37 cellular contexts compared by ENCODE assay signal in the genomic region with DNA sequence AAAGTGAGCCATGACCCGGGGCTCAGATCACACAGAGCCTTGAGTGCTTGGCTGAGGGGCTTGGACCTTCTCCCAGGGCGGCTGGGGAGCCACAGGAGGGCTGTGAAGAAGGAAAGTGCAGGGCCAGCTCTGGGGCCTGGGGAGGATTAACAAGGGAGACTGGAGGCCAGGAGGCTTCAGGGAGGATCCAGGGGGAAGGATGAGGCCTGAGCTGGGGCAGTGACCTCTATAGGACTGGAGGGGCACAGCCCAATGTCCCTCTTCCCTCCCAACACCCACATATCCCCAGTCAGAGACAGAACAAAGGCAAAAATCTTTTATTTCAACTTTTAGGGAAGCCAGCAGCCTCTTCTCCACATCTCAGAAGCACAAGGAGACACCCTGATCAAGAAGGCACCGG. TPM values are rescaled to one million over a fixed set of nuclear protein-coding genes. Genes with fewer than 3 reads are reported as not detected.
A peak's percentile ranks its signal among the peaks of the same experiment; 100 is the strongest.
DNase-seq lines count a peak whose midpoint lies in the region; ATAC-seq and TF ChIP-seq lines count a peak whose summit lies in the region.
"Had no signal": no experiment of that assay in that cellular context is flagged by ENCODE, and none has a peak within 500 bp of the region (broad histone marks: within the 10 kb centered on the region; RNA-seq: fewer than 3 reads in every experiment).

No MANE protein-coding gene starts in this region.

- intact Hi-C loops in PC-3 (cut with micrococcal nuclease), result no loop called here

- peaks cover 8% of the 10 kb centered on the region; the same call in 1 of the 2 replicates for H3K4me1 ChIP-seq in PC-3 (ENCODE audit: insufficient read depth, low read length)
- no peaks in the 10 kb centered on the region for H3K4me1 ChIP-seq in endodermal cell (ENCODE audit: control insufficient read depth, insufficient read depth, low read length)

- TF ChIP-seq CTCF in PC-3 (conservative IDR thresholded peaks at IDR 0.05; ENCODE audit: low read depth, low read length), result 0 out of 2 replicates have a peak, but pooled peaks have one; percentile 17
- peak; percentile 25 for TF ChIP-seq CTCF in endodermal cell (conservative IDR thresholded peaks at IDR 0.05)
- TF ChIP-seq CTCF in progenitor cell of endocrine pancreas (IDR thresholded peaks at IDR 0.05; ENCODE audit: unreplicated experiment), result no peak

- H4K20me1 ChIP-seq in PC-3 (ENCODE audit: low read length), result no peaks in the 10 kb centered on the region

- H3K9ac ChIP-seq in PC-3 (ENCODE audit: low read length), result no peak overlapping the region
- H3K9ac ChIP-seq in endodermal cell (ENCODE audit: extremely low read depth, low read length, poor library complexity, severe bottlenecking), result no peak overlapping the region

- H3K4me3 ChIP-seq in PC-3 (ENCODE audit: low read length) (no peak overlapping the region), endodermal cell (ENCODE audit: low read length) (no peak overlapping the region)
- H3K4me3 ChIP-seq: adrenal gland, dorsolateral prefrontal cortex, gastroesophageal sphincter, GM12878, hepatocyte, lung, pancreas, Peyer's patch, smooth muscle cell, testis had no signal

- WGBS in endodermal cell (ENCODE audit: insufficient coverage in 1 of 2, insufficient read length in 1 of 2), 2 experiments, result 69 to 74% methylated on average over 3 of the region's 3 CpGs

- H3F3A ChIP-seq in PC-3 (ENCODE audit: low read length, unreplicated experiment), result no peaks in the 10 kb centered on the region

- H3K27me3 Mint-ChIP-seq in activated CD8-positive, alpha-beta memory T cell treated with anti-CD3 and anti-CD28 coated beads, Interleukin-2, amount 10 ng/mL, durations not matched to agents 7 days and 5 days, result peaks cover 13% of the 10 kb centered on the region
- H3K27me3 Mint-ChIP-seq in endodermal cell (ENCODE audit: insufficient read depth) (peaks cover 17% of the 10 kb centered on the region), progenitor cell of endocrine pancreas (peaks cover 14% of the 10 kb centered on the region)

- H3K9me2 ChIP-seq in PC-3 (replicated peaks; ENCODE audit: low read length), result no peaks in the 10 kb centered on the region

- peaks cover 12% of the 10 kb centered on the region for H3K79me2 ChIP-seq in PC-3 (ENCODE audit: low read length)

- H3K4me2 ChIP-seq in PC-3 (ENCODE audit: low read length), result no peak overlapping the region
- H3K4me2 ChIP-seq: hepatocyte, smooth muscle cell had no signal

- peaks cover 62% of the 10 kb centered on the region for H3K4me1 Mint-ChIP-seq in activated CD8-positive, alpha-beta memory T cell treated with anti-CD3 and anti-CD28 coated beads, Interleukin-2, amount 10 ng/mL, durations not matched to agents 7 days and 5 days
- peaks cover 6% of the 10 kb centered on the region for H3K4me1 Mint-ChIP-seq in endodermal cell
- peaks cover 4% of the 10 kb centered on the region for H3K4me1 Mint-ChIP-seq in progenitor cell of endocrine pancreas (ENCODE audit: low read depth)

- CTCF ChIA-PET in activated CD8-positive, alpha-beta memory T cell treated with anti-CD3 and anti-CD28 coated beads, Interleukin-2, amount 10 ng/mL, durations not matched to agents 7 days and 5 days (lab: Charles Lee), result interaction anchor here (0.7 to 2.8 kb wide), 7 partner anchors 7 to 54 kb away, joined by 3 to 39 read pairs (median 8); a partner anchor contains a TSS
- CTCF ChIA-PET in PC-3 (lab: Charles Lee), result interaction anchor here (0.6 kb wide), 1 partner anchor 101 kb away, joined by 4 read pairs; no protein-coding TSS in a partner anchor

- no peaks in the 10 kb centered on the region for H3K9me3 Mint-ChIP-seq in activated CD8-positive, alpha-beta memory T cell treated with anti-CD3 and anti-CD28 coated beads, Interleukin-2, amount 10 ng/mL, durations not matched to agents 7 days and 5 days (ENCODE audit: low read depth)
- H3K9me3 Mint-ChIP-seq in endodermal cell (no peaks in the 10 kb centered on the region), progenitor cell of endocrine pancreas (ENCODE audit: low read depth) (no peaks in the 10 kb centered on the region)
- H3K9me3 Mint-ChIP-seq: CD8-positive, alpha-beta memory T cell; naive thymus-derived CD8-positive, alpha-beta T cell; stimulated activated naive CD8-positive, alpha-beta T cell treated with anti-CD3 and anti-CD28 coated beads, Interleukin-15, Interleukin-2, amounts not matched to agents 100 ng/mL and 50 ng/mL, for 24 hours had no signal

- peak overlapping the region; percentile 40 for H3K27ac Mint-ChIP-seq in activated CD8-positive, alpha-beta memory T cell treated with anti-CD3 and anti-CD28 coated beads, Interleukin-2, amount 10 ng/mL, durations not matched to agents 7 days and 5 days
- H3K27ac Mint-ChIP-seq in endodermal cell, result no peak overlapping the region
- H3K27ac Mint-ChIP-seq in progenitor cell of endocrine pancreas, result peak overlapping the region; percentile 79
- H3K27ac Mint-ChIP-seq: stimulated activated naive CD8-positive, alpha-beta T cell treated with anti-CD3 and anti-CD28 coated beads, Interleukin-15, Interleukin-2, amounts not matched to agents 100 ng/mL and 50 ng/mL, for 24 hours had no signal

- in situ Hi-C loops in KBM-7 (cut with MboI; ENCODE audit: low pct_unique_long_range_greater_than_20kb, low sequenced_read_pairs), result no loop called here

- BruUV-seq in PC-3 (replicated peaks; lab: Mats Ljungman, UMichigan), result no TSS peak

- POLR2A ChIA-PET in PC-3 (lab: Charles Lee; ENCODE audit: unreplicated experiment), result no interaction called here

- no peak for DNase-seq in activated CD8-positive, alpha-beta memory T cell treated with anti-CD3 and anti-CD28 coated beads, Interleukin-2, amount 10 ng/mL, durations not matched to agents 7 days and 5 days
- DNase-seq in activated CD8-positive, alpha-beta memory T cell treated with anti-CD3 and anti-CD28 coated beads, Interleukin-2, amount 50 U/mL, for 48 hours, result no peak
- DNase-seq in PC-3 (no peak), endodermal cell (no peak), progenitor cell of endocrine pancreas (ENCODE audit: low spot score, unreplicated experiment) (no peak), NCI-H510A treated with DMSO at 0.1 percent for 48 hours (lab: John Stamatoyannopoulos, UW) (no peak), KBM-7 (no peak)
- DNase-seq in activated T-cell treated with anti-CD3 and anti-CD28 coated beads, Interleukin-2, amount 50 U/mL, for 48 hours, result no peak
- DNase-seq: activated CD4-positive, alpha-beta T cell treated with anti-CD3 and anti-CD28 coated beads, Interleukin-2, amount 50 U/mL, for 1 hour; activated naive CD4-positive, alpha-beta T cell treated with Interleukin-2 at 50 U/mL for 16 hours; adrenal gland; CD8-positive, alpha-beta memory T cell; dorsolateral prefrontal cortex; EL; HCEC 1CT; Kasumi-1; kidney glomerular epithelial cell; naive thymus-derived CD8-positive, alpha-beta T cell; NCI-H1417; NCI-H2029 treated with DMSO at 0.1 percent for 48 hours; NCI-H526; pancreas; Peyer's patch; SIG-M5; stimulated activated CD4-positive, alpha-beta T cell treated with anti-CD3 and anti-CD28 coated beads, Interleukin-1b, Interleukin-23, amount 100 ng/mL, for 48 hours; SW 1271; testis had no signal

- H3K9me3 ChIP-seq in PC-3 (ENCODE audit: low read length), result no peaks in the 10 kb centered on the region
- no peaks in the 10 kb centered on the region for H3K9me3 ChIP-seq in endodermal cell (ENCODE audit: control insufficient read depth, low read length)
- H3K9me3 ChIP-seq: adrenal gland, gastroesophageal sphincter, pancreas, Peyer's patch, testis had no signal

- H3K27ac ChIP-seq in PC-3 (ENCODE audit: low read length) (no peak overlapping the region), endodermal cell (ENCODE audit: low read depth, low read length) (no peak overlapping the region)
- H3K27ac ChIP-seq: adrenal gland, dorsolateral prefrontal cortex, gastroesophageal sphincter, hepatocyte, pancreas, Peyer's patch, testis had no signal

- H3K36me3 Mint-ChIP-seq in activated CD8-positive, alpha-beta memory T cell treated with anti-CD3 and anti-CD28 coated beads, Interleukin-2, amount 10 ng/mL, durations not matched to agents 7 days and 5 days, result peaks cover 25% of the 10 kb centered on the region
- H3K36me3 Mint-ChIP-seq in endodermal cell (ENCODE audit: low read depth), result peaks cover 47% of the 10 kb centered on the region
- peaks cover 7% of the 10 kb centered on the region for H3K36me3 Mint-ChIP-seq in progenitor cell of endocrine pancreas (ENCODE audit: insufficient read depth)

- ATAC-seq in activated CD8-positive, alpha-beta memory T cell treated with anti-CD3 and anti-CD28 coated beads, Interleukin-2, amount 10 ng/mL, durations not matched to agents 7 days and 5 days, result no peak
- no peak for ATAC-seq in PC-3
- ATAC-seq: gastroesophageal sphincter; GM12878; naive thymus-derived CD8-positive, alpha-beta T cell; pancreas had no signal

- H3K36me3 ChIP-seq in PC-3 (ENCODE audit: low read depth, low read length) (peaks cover 3% of the 10 kb centered on the region; the same call in 1 of the 2 replicates), endodermal cell (ENCODE audit: control insufficient read depth, insufficient read depth, low read length) (peaks cover 31% of the 10 kb centered on the region)
- H3K36me3 ChIP-seq: pancreas had no signal

- H3K4me3 Mint-ChIP-seq in activated CD8-positive, alpha-beta memory T cell treated with anti-CD3 and anti-CD28 coated beads, Interleukin-2, amount 10 ng/mL, durations not matched to agents 7 days and 5 days, result no peak overlapping the region
- no peak overlapping the region for H3K4me3 Mint-ChIP-seq in endodermal cell
- H3K4me3 Mint-ChIP-seq in progenitor cell of endocrine pancreas (ENCODE audit: low read depth), result no peak overlapping the region
- H3K4me3 Mint-ChIP-seq: stimulated activated naive CD8-positive, alpha-beta T cell treated with anti-CD3 and anti-CD28 coated beads, Interleukin-15, Interleukin-2, amounts not matched to agents 100 ng/mL and 50 ng/mL, for 24 hours had no signal

- no peak overlapping the region for H2AFZ ChIP-seq in PC-3 (ENCODE audit: low read length)
- H2AFZ ChIP-seq: hepatocyte had no signal

- H3K27me3 ChIP-seq in PC-3 (ENCODE audit: low read length) (peaks cover 13% of the 10 kb centered on the region), endodermal cell (ENCODE audit: control insufficient read depth, insufficient read depth, low read length, poor library complexity, severe bottlenecking) (peaks cover 17% of the 10 kb centered on the region)
- H3K27me3 ChIP-seq: adrenal gland, pancreas, testis had no signal

RNA-seq across cellular contexts. Expression of a gene that starts 4.7 kb away (rescaled TPM):
- total RNA-seq in activated CD8-positive, alpha-beta memory T cell treated with anti-CD3 and anti-CD28 coated beads, Interleukin-2, amount 10 ng/mL, durations not matched to agents 7 days and 5 days, result under 1 TPM; 0.19 to 0.55 TPM
- total RNA-seq in PC-3 (2014; rRNA removed) (0.11 TPM in 1 of 2 replicates, not detected in the other), endodermal cell (under 1 TPM; 0.22 to 0.33 TPM), progenitor cell of endocrine pancreas (0.29 TPM in 2 replicates)
- 1.00 TPM for polyA plus RNA-seq in endodermal cell (2013, experiment 1 of 2)
- polyA plus RNA-seq in endodermal cell (2013, experiment 2 of 2), result 1.1 TPM
- total RNA-seq: mononuclear cell had no signal
- polyA plus RNA-seq: CD8-positive, alpha-beta memory T cell; naive thymus-derived CD8-positive, alpha-beta T cell; smooth muscle cell had no signal

RNA-seq across cellular contexts. Expression of a gene that starts 5.6 kb away (rescaled TPM):
- total RNA-seq in activated CD8-positive, alpha-beta memory T cell treated with anti-CD3 and anti-CD28 coated beads, Interleukin-2, amount 10 ng/mL, durations not matched to agents 7 days and 5 days, result 100 to 1,000 TPM; 148 to 158 TPM
- total RNA-seq in PC-3 (2014; rRNA removed) (171 and 200 TPM in 2 replicates), endodermal cell (100 to 1,000 TPM; 128 to 133 TPM), progenitor cell of endocrine pancreas (125 TPM in 2 replicates)
- polyA plus RNA-seq in endodermal cell (2013, experiment 1 of 2), result 100 TPM
- polyA plus RNA-seq in endodermal cell (2013, experiment 2 of 2), result 90.8 TPM

RNA-seq across cellular contexts. Expression of a gene that starts 7.0 kb away (rescaled TPM):
- 10 to 100 TPM; 37.2 to 45.2 TPM for total RNA-seq in activated CD8-positive, alpha-beta memory T cell treated with anti-CD3 and anti-CD28 coated beads, Interleukin-2, amount 10 ng/mL, durations not matched to agents 7 days and 5 days
- total RNA-seq in PC-3 (2014; rRNA removed) (not detected in 2 replicates), endodermal cell (10 to 100 TPM; 52.8 to 57.1 TPM), progenitor cell of endocrine pancreas (44.2 and 46.0 TPM in 2 replicates)
- 27.4 TPM for polyA plus RNA-seq in endodermal cell (2013, experiment 1 of 2)
- polyA plus RNA-seq in endodermal cell (2013, experiment 2 of 2), result 32.6 TPM

RNA-seq across cellular contexts. Expression of a gene that starts 20.8 kb away (rescaled TPM):
- not detected for total RNA-seq in activated CD8-positive, alpha-beta memory T cell treated with anti-CD3 and anti-CD28 coated beads, Interleukin-2, amount 10 ng/mL, durations not matched to agents 7 days and 5 days
- not detected in 2 replicates for total RNA-seq in PC-3 (2014; rRNA removed)
- total RNA-seq in endodermal cell, result under 1 TPM in 1 of 2 donors, not detected in 1; 0.18 TPM
- polyA plus RNA-seq in endodermal cell (2013, experiment 1 of 2), result 0.53 TPM
- 0.41 TPM for polyA plus RNA-seq in endodermal cell (2013, experiment 2 of 2)
- total RNA-seq in progenitor cell of endocrine pancreas, result not detected in 2 replicates
- total RNA-seq: adrenal gland; CD8-positive, alpha-beta memory T cell; cerebellum; fibroblast of lung; gastroesophageal sphincter; GM12878; hepatocyte; lung; mononuclear cell; naive thymus-derived CD8-positive, alpha-beta T cell; pancreas; Peyer's patch; smooth muscle cell; ureter had no signal
- polyA plus RNA-seq: adrenal gland; CD8-positive, alpha-beta memory T cell; fibroblast of lung; hepatocyte; lung; naive thymus-derived CD8-positive, alpha-beta T cell; pancreas; smooth muscle cell had no signal

RNA-seq across cellular contexts. Expression of a gene that starts 22.8 kb away (rescaled TPM):
- total RNA-seq in activated CD8-positive, alpha-beta memory T cell treated with anti-CD3 and anti-CD28 coated beads, Interleukin-2, amount 10 ng/mL, durations not matched to agents 7 days and 5 days, result not detected
- total RNA-seq in PC-3 (2014; rRNA removed) (not detected in 2 replicates), endodermal cell (not detected), progenitor cell of endocrine pancreas (not detected in 2 replicates)
- polyA plus RNA-seq in endodermal cell (2013, experiment 1 of 2), result 0.64 TPM
- polyA plus RNA-seq in endodermal cell (2013, experiment 2 of 2), result 0.79 TPM
- total RNA-seq: adrenal gland; CD8-positive, alpha-beta memory T cell; cerebellum; fibroblast of lung; gastroesophageal sphincter; GM12878; hepatocyte; lung; mononuclear cell; naive thymus-derived CD8-positive, alpha-beta T cell; pancreas; Peyer's patch; smooth muscle cell; testis; ureter had no signal
- polyA plus RNA-seq: adrenal gland; CD8-positive, alpha-beta memory T cell; fibroblast of lung; GM12878; hepatocyte; lung; naive thymus-derived CD8-positive, alpha-beta T cell; pancreas; smooth muscle cell had no signal

Comparison
In these comparisons a context has a peak if more than half of its experiments do, and no peak if none do; other contexts are left out.
1. RNA of a gene that starts 7.0 kb away (total RNA-seq): 52.8 to 57.1 TPM in endodermal cell, 44.2 to 46.0 TPM in progenitor cell of endocrine pancreas and 37.2 to 45.2 TPM in activated CD8-positive, alpha-beta memory T cell treated with anti-CD3 and anti-CD28 coated beads, Interleukin-2, amount 10 ng/mL, durations not matched to agents 7 days and 5 days; not detected in PC-3; every median in the first group is over 10 times any median in the second.